ENCODE assay signal across 1 cellular context in genomic region chr22:39229688-39230260, GRCh38.
TF ChIP-seq lines count a peak whose summit lies in the region.

No MANE protein-coding gene starts in this region.

TF ChIP-seq in HepG2, 621 proteins besides CTCF, POLR2A, EP300 and RAD21:
- TF ChIP-seq SPEN (CRISPR knock-in tag; IDR thresholded peaks at IDR 0.05; ENCODE audit: low read depth) (no peak), ZBTB38 (CRISPR knock-in tag; IDR thresholded peaks at IDR 0.05) (0 out of 2 replicates have a peak, but pooled peaks have one; percentile 5)
